In genomic region chr10:79382491-79382941, GRCh38 we compare ENCODE assay signal across 13 cellular contexts. TPM values are rescaled to one million over a fixed set of nuclear protein-coding genes. Genes with fewer than 3 reads are reported as not detected.
DNase-seq lines count a peak whose midpoint lies in the region; ATAC-seq and TF ChIP-seq lines count a peak whose summit lies in the region.
"Had no signal": no experiment of that assay in that cellular context is flagged by ENCODE, and none has a peak within 500 bp of the region (broad histone marks: within the 10 kb centered on the region; RNA-seq: fewer than 3 reads in every experiment).

No MANE protein-coding gene starts in this region.

- H3K9me3 ChIP-seq in H9 (ENCODE audit: control insufficient read depth, low read depth, low read length) (no peaks in the 10 kb centered on the region), liver (ENCODE audit: control insufficient read depth in 4 of 4, low read length in 3 of 4) (no peaks in the 10 kb centered on the region), spleen (no peaks in the 10 kb centered on the region)
- H3K9me3 ChIP-seq: BE2C had no signal

- H2AK5ac ChIP-seq in H9 (ENCODE audit: insufficient read length, low read length), result no peak overlapping the region

- H3K56ac ChIP-seq in H9 (ENCODE audit: insufficient read length, low read depth, low read length), result no peak overlapping the region

- H3K9me3 Mint-ChIP-seq in H9, result no peaks in the 10 kb centered on the region
- peaks cover 0 to 2% (median 0%) of the 10 kb centered on the region in 5 experiments for H3K9me3 Mint-ChIP-seq in brain
- H3K9me3 Mint-ChIP-seq: activated naive CD4-positive, alpha-beta T cell treated with anti-CD3 and anti-CD28 coated beads, Interleukin-2, amount 50 U/mL, for 72 hours had no signal

- H3K27me3 Mint-ChIP-seq in H9 (ENCODE audit: low read depth) (peaks cover 2% of the 10 kb centered on the region; the same call in 1 of the 2 replicates), brain (peaks cover 4% of the 10 kb centered on the region)

- no peak overlapping the region for H4K8ac ChIP-seq in H9 (replicated peaks; ENCODE audit: insufficient read length, low read depth, low read length)

- no peak overlapping the region for H4K91ac ChIP-seq in H9 (ENCODE audit: insufficient read length, low read depth, low read length)

- no peak overlapping the region for H3K23ac ChIP-seq in H9 (ENCODE audit: insufficient read length, low read depth, low read length)

- TF ChIP-seq POLR2A in spleen (IDR thresholded peaks at IDR 0.05), result no peak

- H3T11ph ChIP-seq in H9 (ENCODE audit: low read length), result no peak overlapping the region

- H2AFZ ChIP-seq in H9 (ENCODE audit: low read length), result no peak overlapping the region

- H3K4me2 ChIP-seq in H9 (ENCODE audit: insufficient read depth, insufficient read length, low read length), result no peak overlapping the region

- TF ChIP-seq CTCF in H9 (conservative IDR thresholded peaks at IDR 0.05) (no peak), brain (conservative IDR thresholded peaks at IDR 0.05) (no peak), liver (IDR thresholded peaks at IDR 0.05; ENCODE audit: low read depth, low read length, missing input control) (no peak), spleen (IDR thresholded peaks at IDR 0.05 in 8 of 11, conservative IDR thresholded peaks at IDR 0.05 in 3 of 11) (no peak)

- no peak overlapping the region for H3K18ac ChIP-seq in H9 (ENCODE audit: insufficient read length, low read depth, low read length)

- no CpG with 5 or more reads among the region's 18 CpGs for WGBS in H9 (ENCODE audit: extremely low coverage, insufficient read length, low lambda C conversion rate)
- 68% methylated on average over 18 of the region's 18 CpGs for WGBS in liver
- 75 to 85% (median 79%) methylated on average over 18 of the region's 18 CpGs for WGBS in spleen, 5 donors

- intact Hi-C loops in spleen (cut with DNase I; ENCODE audit: low total_unique reads), result no loop called here

- H3K4ac ChIP-seq in H9 (ENCODE audit: low read depth, low read length), result no peak overlapping the region

- H3K27me3 ChIP-seq in H9 (ENCODE audit: insufficient read depth, low read length), result no peaks in the 10 kb centered on the region
- no peaks in the 10 kb centered on the region for H3K27me3 ChIP-seq in liver (ENCODE audit: control insufficient read depth in 4 of 4, insufficient read depth in 4 of 4, low read length in 3 of 4)
- H3K27me3 ChIP-seq in spleen (replicated peaks in 1 of 7), result no peaks in the 10 kb centered on the region
- H3K27me3 ChIP-seq: BE2C had no signal

- no peak overlapping the region; the same call in 1 of the 2 replicates for H3K14ac ChIP-seq in H9 (ENCODE audit: insufficient read depth, low read length)

- H3K4me3 Mint-ChIP-seq in H9 (no peak overlapping the region), brain (no peak overlapping the region)

- no peak for TF ChIP-seq RAD21 in liver (IDR thresholded peaks at IDR 0.05)

- no peaks in the 10 kb centered on the region for H3K23me2 ChIP-seq in H9 (ENCODE audit: insufficient read length, low read depth, low read length, poor library complexity, severe bottlenecking)

- DNase-seq in H9, result peak; percentile 32
- DNase-seq in spleen, result peak; percentile 54
- no peak for DNase-seq in RKO (ENCODE audit: low spot score)
- DNase-seq in NCI-H1048 (lab: John Stamatoyannopoulos, UW), result no peak
- no peak for DNase-seq in NCI-H69 (lab: John Stamatoyannopoulos, UW)
- DNase-seq: activated CD4-positive, alpha-beta T cell treated with anti-CD3 and anti-CD28 coated beads for 4 hours; BE2C; NK-92 treated with Interleukin-12 subunit alpha and Interleukin-12 subunit beta, amount 100 ng/mL, for 24 hours; stimulated activated naive CD8-positive, alpha-beta T cell treated with anti-CD3 and anti-CD28 coated beads, Interleukin-15, Interleukin-2, amounts not matched to agents 100 U/mL and 50 U/mL, for 24 hours had no signal

- H3K79me1 ChIP-seq in H9 (ENCODE audit: insufficient read depth, low read depth, low read length, poor library complexity, severe bottlenecking), result no peaks in the 10 kb centered on the region

- H3K9ac ChIP-seq in H9 (ENCODE audit: extremely low read depth, insufficient read length, low read length) (no peak overlapping the region), liver (ENCODE audit: low read depth in 1 of 2, low read length in 2 of 2) (no peak overlapping the region)

- H3K4me1 Mint-ChIP-seq in H9 (peaks cover 8 to 9% of the 10 kb centered on the region in 2 experiments), brain (peaks cover 20% of the 10 kb centered on the region)

- no peak overlapping the region for H2BK5ac ChIP-seq in H9 (ENCODE audit: insufficient read length, low read length)

- H3K79me2 ChIP-seq in H9 (ENCODE audit: insufficient read depth, low read length), result no peaks in the 10 kb centered on the region

- ATAC-seq in HG02588 (IDR thresholded peaks at IDR 0.05; ENCODE audit: unreplicated experiment), result no peak
- ATAC-seq: activated naive CD4-positive, alpha-beta T cell treated with anti-CD3 and anti-CD28 coated beads, Interleukin-2, amount 50 U/mL, for 72 hours; stimulated activated naive CD8-positive, alpha-beta T cell treated with anti-CD3 and anti-CD28 coated beads, Interleukin-15, Interleukin-2, amounts not matched to agents 100 U/mL and 50 U/mL, for 24 hours had no signal

- no peak overlapping the region for H2BK120ac ChIP-seq in H9 (ENCODE audit: low read depth, low read length, poor library complexity, severe bottlenecking)

- no peak overlapping the region for H2BK12ac ChIP-seq in H9 (ENCODE audit: insufficient read length, low read depth, low read length)

- H4K20me1 ChIP-seq in H9 (ENCODE audit: control insufficient read depth, insufficient read depth, insufficient read length), result no peaks in the 10 kb centered on the region

- H3K27ac ChIP-seq in H9 (ENCODE audit: insufficient read length, low read depth, low read length) (no peak overlapping the region), liver (ENCODE audit: low read depth in 1 of 2, low read length in 2 of 2) (peak overlapping the region; percentile 96 to 99), spleen (peak overlapping the region in 5 of 8 donors; percentile 4 to 73 (median 66))

- no peak overlapping the region for H4K5ac ChIP-seq in H9 (ENCODE audit: insufficient read length, low read depth, low read length)

- H3K4me1 ChIP-seq in H9 (ENCODE audit: insufficient read depth, low read length) (no peaks in the 10 kb centered on the region), liver (ENCODE audit: control insufficient read depth in 4 of 4, insufficient read depth in 4 of 4, low read length in 3 of 4) (peaks cover 11 to 60% (median 29%) of the 10 kb centered on the region in 4 donors), spleen (peaks cover 0 to 25% (median 12%) of the 10 kb centered on the region in 6 donors)
- H3K4me1 ChIP-seq: BE2C had no signal

- H3K4me3 ChIP-seq in liver (ENCODE audit: low read depth in 1 of 3, low read length in 3 of 3) (no peak overlapping the region), spleen (no peak overlapping the region)

- no peak overlapping the region for H2BK20ac ChIP-seq in H9 (ENCODE audit: low read depth, low read length, poor library complexity, severe bottlenecking)

- no peak overlapping the region for H3K27ac Mint-ChIP-seq in H9
- H3K27ac Mint-ChIP-seq in brain, result peak overlapping the region in 3 of 5 experiments; percentile 33 to 60 (median 49)
- H3K27ac Mint-ChIP-seq: activated naive CD4-positive, alpha-beta T cell treated with anti-CD3 and anti-CD28 coated beads, Interleukin-2, amount 50 U/mL, for 72 hours had no signal

- no peak overlapping the region for H2BK15ac ChIP-seq in H9 (ENCODE audit: low read depth, low read length)

- H3K36me3 ChIP-seq in liver (ENCODE audit: control insufficient read depth in 4 of 4, insufficient read depth in 3 of 4, low read depth in 1 of 4, low read length in 3 of 4), result peaks cover 0 to 17% (median 5%) of the 10 kb centered on the region in 4 donors
- peaks cover 0 to 44% (median 3%) of the 10 kb centered on the region in 6 donors for H3K36me3 ChIP-seq in spleen
- H3K36me3 ChIP-seq: BE2C had no signal

- no peaks in the 10 kb centered on the region; a peak in 1 of 7 replicates for H3K36me3 Mint-ChIP-seq in H9 (ENCODE audit: insufficient read depth in 1 of 3, low read depth in 3 of 3)
- H3K36me3 Mint-ChIP-seq in brain, result no peaks in the 10 kb centered on the region
- H3K36me3 Mint-ChIP-seq: activated naive CD4-positive, alpha-beta T cell treated with anti-CD3 and anti-CD28 coated beads, Interleukin-2, amount 50 U/mL, for 72 hours had no signal

TF ChIP-seq in liver, 16 proteins besides CTCF, POLR2A, EP300 and RAD21 (continues in another document):
- no peak for TF ChIP-seq HNF4G (IDR thresholded peaks at IDR 0.05)
- TF ChIP-seq, protein P1, sequence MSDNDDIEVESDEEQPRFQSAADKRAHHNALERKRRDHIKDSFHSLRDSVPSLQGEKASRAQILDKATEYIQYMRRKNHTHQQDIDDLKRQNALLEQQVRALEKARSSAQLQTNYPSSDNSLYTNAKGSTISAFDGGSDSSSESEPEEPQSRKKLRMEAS (IDR thresholded peaks at IDR 0.05), result no peak
- TF ChIP-seq, protein P2, sequence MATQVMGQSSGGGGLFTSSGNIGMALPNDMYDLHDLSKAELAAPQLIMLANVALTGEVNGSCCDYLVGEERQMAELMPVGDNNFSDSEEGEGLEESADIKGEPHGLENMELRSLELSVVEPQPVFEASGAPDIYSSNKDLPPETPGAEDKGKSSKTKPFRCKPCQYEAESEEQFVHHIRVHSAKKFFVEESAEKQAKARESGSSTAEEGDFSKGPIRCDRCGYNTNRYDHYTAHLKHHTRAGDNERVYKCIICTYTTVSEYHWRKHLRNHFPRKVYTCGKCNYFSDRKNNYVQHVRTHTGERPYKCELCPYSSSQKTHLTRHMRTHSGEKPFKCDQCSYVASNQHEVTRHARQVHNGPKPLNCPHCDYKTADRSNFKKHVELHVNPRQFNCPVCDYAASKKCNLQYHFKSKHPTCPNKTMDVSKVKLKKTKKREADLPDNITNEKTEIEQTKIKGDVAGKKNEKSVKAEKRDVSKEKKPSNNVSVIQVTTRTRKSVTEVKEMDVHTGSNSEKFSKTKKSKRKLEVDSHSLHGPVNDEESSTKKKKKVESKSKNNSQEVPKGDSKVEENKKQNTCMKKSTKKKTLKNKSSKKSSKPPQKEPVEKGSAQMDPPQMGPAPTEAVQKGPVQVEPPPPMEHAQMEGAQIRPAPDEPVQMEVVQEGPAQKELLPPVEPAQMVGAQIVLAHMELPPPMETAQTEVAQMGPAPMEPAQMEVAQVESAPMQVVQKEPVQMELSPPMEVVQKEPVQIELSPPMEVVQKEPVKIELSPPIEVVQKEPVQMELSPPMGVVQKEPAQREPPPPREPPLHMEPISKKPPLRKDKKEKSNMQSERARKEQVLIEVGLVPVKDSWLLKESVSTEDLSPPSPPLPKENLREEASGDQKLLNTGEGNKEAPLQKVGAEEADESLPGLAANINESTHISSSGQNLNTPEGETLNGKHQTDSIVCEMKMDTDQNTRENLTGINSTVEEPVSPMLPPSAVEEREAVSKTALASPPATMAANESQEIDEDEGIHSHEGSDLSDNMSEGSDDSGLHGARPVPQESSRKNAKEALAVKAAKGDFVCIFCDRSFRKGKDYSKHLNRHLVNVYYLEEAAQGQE (IDR thresholded peaks at IDR 0.05), result no peak

RNA-seq across cellular contexts. Expression of gene PPIF, which starts 35.2 kb away (rescaled TPM):
- total RNA-seq in H9 (2021), result 79.7 and 80.4 TPM in 2 replicates
- polyA plus RNA-seq in brain (ENCODE audit: insufficient read depth, low read depth, low replicate concordance), result 142 TPM
- total RNA-seq in liver, result 10 to 100 TPM; 22.2 to 84.3 TPM
- 10 to 100 TPM; 51.4 to 68.6 TPM for polyA plus RNA-seq in liver
- total RNA-seq in spleen, result 10 to 100 TPM; 65.0 to 99.3 (median 73.2) TPM
- polyA plus RNA-seq in spleen, result 10 to 100 TPM; 29.2 to 66.9 (median 33.5) TPM

Comparison
In these comparisons a context has a peak if more than half of its experiments do, and no peak if none do; other contexts are left out.
1. DNase-seq: peak in H9 (single experiment) and spleen (single experiment); none in RKO (single experiment), NCI-H1048 (single experiment) and NCI-H69 (single experiment).
2. H3K27ac Mint-ChIP-seq: peak in brain (3 of 5); none in H9 (0 of 3).